ENCODE assay signal across 1 cellular context in the genomic region with DNA sequence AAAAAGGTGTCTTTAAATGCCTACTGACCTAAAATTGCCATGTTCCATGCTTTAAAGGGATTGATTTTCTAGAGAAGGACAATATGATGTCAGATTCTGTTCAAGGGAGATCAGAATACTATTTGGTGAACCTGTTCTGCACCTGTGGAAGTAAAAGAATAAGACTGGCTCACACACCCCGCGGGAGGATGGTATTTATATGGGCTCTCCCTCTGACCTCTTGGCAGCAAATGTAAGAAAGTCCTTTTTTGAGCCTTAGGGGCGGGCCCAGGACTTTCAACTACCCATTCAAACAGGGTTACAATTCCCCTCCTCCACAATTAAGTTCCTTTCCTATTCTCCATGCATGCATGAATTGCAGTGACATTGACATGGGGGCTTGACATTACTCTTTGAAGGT.
TF ChIP-seq lines count a peak whose summit lies in the region.

No MANE protein-coding gene starts in this region.

TF ChIP-seq in GM23338, 12 proteins besides CTCF, POLR2A, EP300 and RAD21:
- TF ChIP-seq STAT1 (IDR thresholded peaks at IDR 0.05; ENCODE audit: unreplicated experiment) (no peak), REST (IDR thresholded peaks at IDR 0.05; ENCODE audit: unreplicated experiment) (no peak), ZNF462 (CRISPR knock-in tag; IDR thresholded peaks at IDR 0.05) (no peak)
- TF ChIP-seq, protein P1, sequence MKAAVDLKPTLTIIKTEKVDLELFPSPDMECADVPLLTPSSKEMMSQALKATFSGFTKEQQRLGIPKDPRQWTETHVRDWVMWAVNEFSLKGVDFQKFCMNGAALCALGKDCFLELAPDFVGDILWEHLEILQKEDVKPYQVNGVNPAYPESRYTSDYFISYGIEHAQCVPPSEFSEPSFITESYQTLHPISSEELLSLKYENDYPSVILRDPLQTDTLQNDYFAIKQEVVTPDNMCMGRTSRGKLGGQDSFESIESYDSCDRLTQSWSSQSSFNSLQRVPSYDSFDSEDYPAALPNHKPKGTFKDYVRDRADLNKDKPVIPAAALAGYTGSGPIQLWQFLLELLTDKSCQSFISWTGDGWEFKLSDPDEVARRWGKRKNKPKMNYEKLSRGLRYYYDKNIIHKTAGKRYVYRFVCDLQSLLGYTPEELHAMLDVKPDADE (IDR thresholded peaks at IDR 0.05) = no peak
